Comparison of ENCODE assay signal across 1 cellular context in the genomic region with DNA sequence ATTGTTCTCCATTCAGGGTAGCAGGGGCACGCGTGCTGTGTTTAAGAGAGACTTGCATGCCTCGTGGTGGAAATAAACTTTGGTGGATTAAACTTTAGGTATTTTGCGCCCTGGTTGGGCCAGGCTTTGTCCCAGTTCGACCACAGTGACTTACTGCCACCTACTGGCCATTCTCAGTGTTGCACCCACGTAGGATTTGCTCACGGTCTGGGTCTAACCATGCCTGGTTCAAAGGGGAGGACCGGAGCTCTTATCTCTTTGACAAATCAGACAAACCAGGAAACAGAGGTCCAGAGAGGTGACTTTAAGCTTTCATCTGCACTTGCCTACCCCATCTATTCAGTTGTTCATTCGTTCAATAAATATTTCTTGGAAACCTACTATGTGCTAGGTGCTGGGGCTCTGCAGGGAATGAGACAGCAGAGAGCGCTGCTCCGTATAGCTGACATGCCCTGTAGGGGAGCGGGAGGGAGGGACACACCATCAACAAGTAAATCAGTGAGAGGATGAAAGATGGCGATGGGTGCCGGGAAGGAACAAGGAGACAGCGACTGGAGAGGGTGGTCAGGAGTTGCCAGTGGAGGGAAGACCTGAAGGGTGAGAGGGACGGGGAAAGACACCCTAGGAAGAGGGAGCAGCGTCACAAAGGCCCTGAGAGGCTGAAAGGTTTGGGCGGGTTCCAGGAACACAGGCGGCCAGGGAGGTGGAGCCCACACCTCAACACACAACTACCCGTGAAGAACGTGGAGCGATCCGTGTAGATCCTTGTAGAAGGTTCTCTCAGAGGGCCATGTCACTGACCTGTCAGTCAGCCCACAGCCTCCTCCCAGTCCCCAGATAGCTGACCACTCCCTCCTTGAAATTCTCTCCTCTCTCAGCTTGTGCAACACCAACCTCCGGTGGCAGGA.
TF ChIP-seq lines count a peak whose summit lies in the region.

No MANE protein-coding gene starts in this region.

TF ChIP-seq in HEK293, 187 proteins besides CTCF, POLR2A, EP300 and RAD21 (continued from another document and continues in another):
- TF ChIP-seq TSHZ1 (tag by site-specific recombination; IDR thresholded peaks at IDR 0.05; ENCODE audit: borderline replicate concordance), result no peak
- TF ChIP-seq, protein P1, sequence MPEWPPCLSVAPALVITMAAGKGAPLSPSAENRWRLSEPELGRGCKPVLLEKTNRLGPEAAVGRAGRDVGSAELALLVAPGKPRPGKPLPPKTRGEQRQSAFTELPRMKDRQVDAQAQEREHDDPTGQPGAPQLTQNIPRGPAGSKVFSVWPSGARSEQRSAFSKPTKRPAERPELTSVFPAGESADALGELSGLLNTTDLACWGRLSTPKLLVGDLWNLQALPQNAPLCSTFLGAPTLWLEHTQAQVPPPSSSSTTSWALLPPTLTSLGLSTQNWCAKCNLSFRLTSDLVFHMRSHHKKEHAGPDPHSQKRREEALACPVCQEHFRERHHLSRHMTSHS (tag by site-specific recombination; IDR thresholded peaks at IDR 0.05), result no peak
- no peak for TF ChIP-seq BCL6B (tag by site-specific recombination; IDR thresholded peaks at IDR 0.05)
- no peak for TF ChIP-seq HOXD13 (CRISPR knock-in tag; IDR thresholded peaks at IDR 0.05; ENCODE audit: borderline replicate concordance)
- peak; percentile 76 for TF ChIP-seq TRIM28 (IDR thresholded peaks at IDR 0.05; ENCODE audit: borderline replicate concordance, low read length)
- TF ChIP-seq EGR2 (tag by site-specific recombination; IDR thresholded peaks at IDR 0.05; ENCODE audit: low read depth), result no peak
- 0 out of 2 replicates have a peak, but pooled peaks have one; percentile 55 for TF ChIP-seq ZNF24 (tag by site-specific recombination; IDR thresholded peaks at IDR 0.05)
- no peak for TF ChIP-seq ZNF785 (tag by site-specific recombination; IDR thresholded peaks at IDR 0.05)
- no peak for TF ChIP-seq ZSCAN16 (tag by site-specific recombination; IDR thresholded peaks at IDR 0.05)
- TF ChIP-seq REPIN1 (tag by site-specific recombination; IDR thresholded peaks at IDR 0.05; ENCODE audit: low read depth), result no peak
- no peak for TF ChIP-seq ZNF248 (tag by site-specific recombination; IDR thresholded peaks at IDR 0.05)
- 0 out of 2 replicates have a peak, but pooled peaks have one; percentile 40 for TF ChIP-seq PRDM1 (tag by site-specific recombination; IDR thresholded peaks at IDR 0.05)
- TF ChIP-seq, protein P2, sequence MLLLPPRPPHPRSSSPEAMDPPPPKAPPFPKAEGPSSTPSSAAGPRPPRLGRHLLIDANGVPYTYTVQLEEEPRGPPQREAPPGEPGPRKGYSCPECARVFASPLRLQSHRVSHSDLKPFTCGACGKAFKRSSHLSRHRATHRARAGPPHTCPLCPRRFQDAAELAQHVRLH (tag by site-specific recombination; IDR thresholded peaks at IDR 0.05), result no peak; the same call in none of the 2 replicates
- TF ChIP-seq ZNF776 (tag by site-specific recombination; IDR thresholded peaks at IDR 0.05; ENCODE audit: borderline replicate concordance), result no peak
- peak; percentile 100 for TF ChIP-seq SCRT2 (tag by site-specific recombination; IDR thresholded peaks at IDR 0.05)
- TF ChIP-seq, protein P3, sequence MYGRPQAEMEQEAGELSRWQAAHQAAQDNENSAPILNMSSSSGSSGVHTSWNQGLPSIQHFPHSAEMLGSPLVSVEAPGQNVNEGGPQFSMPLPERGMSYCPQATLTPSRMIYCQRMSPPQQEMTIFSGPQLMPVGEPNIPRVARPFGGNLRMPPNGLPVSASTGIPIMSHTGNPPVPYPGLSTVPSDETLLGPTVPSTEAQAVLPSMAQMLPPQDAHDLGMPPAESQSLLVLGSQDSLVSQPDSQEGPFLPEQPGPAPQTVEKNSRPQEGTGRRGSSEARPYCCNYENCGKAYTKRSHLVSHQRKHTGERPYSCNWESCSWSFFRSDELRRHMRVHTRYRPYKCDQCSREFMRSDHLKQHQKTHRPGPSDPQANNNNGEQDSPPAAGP (tag by site-specific recombination; IDR thresholded peaks at IDR 0.05), result peak; percentile 75; the same call in 1 of the 2 replicates
- no peak for TF ChIP-seq PRDM2 (tag by site-specific recombination; IDR thresholded peaks at IDR 0.05; ENCODE audit: borderline replicate concordance)
- peak; percentile 71 for TF ChIP-seq GLIS1 (tag by site-specific recombination; IDR thresholded peaks at IDR 0.05)
- no peak for TF ChIP-seq ZNF571 (tag by site-specific recombination; IDR thresholded peaks at IDR 0.05)
- TF ChIP-seq, protein P4, sequence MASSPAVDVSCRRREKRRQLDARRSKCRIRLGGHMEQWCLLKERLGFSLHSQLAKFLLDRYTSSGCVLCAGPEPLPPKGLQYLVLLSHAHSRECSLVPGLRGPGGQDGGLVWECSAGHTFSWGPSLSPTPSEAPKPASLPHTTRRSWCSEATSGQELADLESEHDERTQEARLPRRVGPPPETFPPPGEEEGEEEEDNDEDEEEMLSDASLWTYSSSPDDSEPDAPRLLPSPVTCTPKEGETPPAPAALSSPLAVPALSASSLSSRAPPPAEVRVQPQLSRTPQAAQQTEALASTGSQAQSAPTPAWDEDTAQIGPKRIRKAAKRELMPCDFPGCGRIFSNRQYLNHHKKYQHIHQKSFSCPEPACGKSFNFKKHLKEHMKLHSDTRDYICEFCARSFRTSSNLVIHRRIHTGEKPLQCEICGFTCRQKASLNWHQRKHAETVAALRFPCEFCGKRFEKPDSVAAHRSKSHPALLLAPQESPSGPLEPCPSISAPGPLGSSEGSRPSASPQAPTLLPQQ (tag by site-specific recombination; IDR thresholded peaks at IDR 0.05), result peak; percentile 90
- TF ChIP-seq ZNF114 (tag by site-specific recombination; IDR thresholded peaks at IDR 0.05), result no peak
- TF ChIP-seq HOXA7 (CRISPR knock-in tag; IDR thresholded peaks at IDR 0.05; ENCODE audit: borderline replicate concordance), result no peak
- TF ChIP-seq ZBTB1 (tag by site-specific recombination; IDR thresholded peaks at IDR 0.05), result no peak
- TF ChIP-seq, protein P5, sequence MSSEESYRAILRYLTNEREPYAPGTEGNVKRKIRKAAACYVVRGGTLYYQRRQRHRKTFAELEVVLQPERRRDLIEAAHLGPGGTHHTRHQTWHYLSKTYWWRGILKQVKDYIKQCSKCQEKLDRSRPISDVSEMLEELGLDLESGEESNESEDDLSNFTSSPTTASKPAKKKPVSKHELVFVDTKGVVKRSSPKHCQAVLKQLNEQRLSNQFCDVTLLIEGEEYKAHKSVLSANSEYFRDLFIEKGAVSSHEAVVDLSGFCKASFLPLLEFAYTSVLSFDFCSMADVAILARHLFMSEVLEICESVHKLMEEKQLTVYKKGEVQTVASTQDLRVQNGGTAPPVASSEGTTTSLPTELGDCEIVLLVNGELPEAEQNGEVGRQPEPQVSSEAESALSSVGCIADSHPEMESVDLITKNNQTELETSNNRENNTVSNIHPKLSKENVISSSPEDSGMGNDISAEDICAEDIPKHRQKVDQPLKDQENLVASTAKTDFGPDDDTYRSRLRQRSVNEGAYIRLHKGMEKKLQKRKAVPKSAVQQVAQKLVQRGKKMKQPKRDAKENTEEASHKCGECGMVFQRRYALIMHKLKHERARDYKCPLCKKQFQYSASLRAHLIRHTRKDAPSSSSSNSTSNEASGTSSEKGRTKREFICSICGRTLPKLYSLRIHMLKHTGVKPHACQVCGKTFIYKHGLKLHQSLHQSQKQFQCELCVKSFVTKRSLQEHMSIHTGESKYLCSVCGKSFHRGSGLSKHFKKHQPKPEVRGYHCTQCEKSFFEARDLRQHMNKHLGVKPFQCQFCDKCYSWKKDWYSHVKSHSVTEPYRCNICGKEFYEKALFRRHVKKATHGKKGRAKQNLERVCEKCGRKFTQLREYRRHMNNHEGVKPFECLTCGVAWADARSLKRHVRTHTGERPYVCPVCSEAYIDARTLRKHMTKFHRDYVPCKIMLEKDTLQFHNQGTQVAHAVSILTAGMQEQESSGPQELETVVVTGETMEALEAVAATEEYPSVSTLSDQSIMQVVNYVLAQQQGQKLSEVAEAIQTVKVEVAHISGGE (tag by site-specific recombination; conservative IDR thresholded peaks at IDR 0.05; ENCODE audit: low read depth), result peak; percentile 49; the same call in 1 of the 2 replicates
- no peak for TF ChIP-seq ZNF280D (tag by site-specific recombination; IDR thresholded peaks at IDR 0.05)
- TF ChIP-seq ZEB2 (tag by site-specific recombination; IDR thresholded peaks at IDR 0.05), result peak; percentile 34; the same call in 1 of the 2 replicates
- TF ChIP-seq YY1 (tag by site-specific recombination; IDR thresholded peaks at IDR 0.05), result peak; percentile 71; the same call in 1 of the 2 replicates
